Comparison of ENCODE assay signal across 21 cellular contexts in genomic region chr10:24834869-24835268, GRCh38.
A peak's percentile ranks its signal among the peaks of the same experiment; 100 is the strongest.
DNase-seq lines count a peak whose midpoint lies in the region; ATAC-seq and TF ChIP-seq lines count a peak whose summit lies in the region.
"Had no signal": no experiment of that assay in that cellular context is flagged by ENCODE, and none has a peak within 500 bp of the region (broad histone marks: within the 10 kb centered on the region; RNA-seq: fewer than 3 reads in every experiment).

No MANE protein-coding gene starts in this region.

- H3K36me3 Mint-ChIP-seq in endodermal cell (ENCODE audit: low read depth) (no peaks in the 10 kb centered on the region), osteocyte (ENCODE audit: unreplicated experiment) (peaks cover 10% of the 10 kb centered on the region)
- H3K36me3 Mint-ChIP-seq: CD4-positive, CD25-positive, alpha-beta regulatory T cell; IgD-negative memory B cell had no signal

- H3K36me3 ChIP-seq in HEK293 (ENCODE audit: control insufficient read depth in 2 of 2, insufficient read depth in 1 of 2, low read length in 2 of 2), result no peaks in the 10 kb centered on the region
- no peaks in the 10 kb centered on the region for H3K36me3 ChIP-seq in endodermal cell (ENCODE audit: control insufficient read depth, insufficient read depth, low read length)
- no peaks in the 10 kb centered on the region for H3K36me3 ChIP-seq in aorta (ENCODE audit: control insufficient read depth in 1 of 2, insufficient read depth in 2 of 2, low read length in 1 of 2)
- H3K36me3 ChIP-seq: BE2C, HAP-1 had no signal

- no peak for TF ChIP-seq CTCF in HEK293 (tag by site-specific recombination; IDR thresholded peaks at IDR 0.05)
- peak; percentile 34 for TF ChIP-seq CTCF in endodermal cell (conservative IDR thresholded peaks at IDR 0.05)
- no peak for TF ChIP-seq CTCF in osteocyte (IDR thresholded peaks at IDR 0.05)

- POLR2A ChIA-PET in HEK293 (lab: Yijun Ruan, JAX), result no interaction called here

- intact Hi-C loops in aorta (cut with DNase I), result no loop called here

- H3K27me3 Mint-ChIP-seq in endodermal cell (ENCODE audit: insufficient read depth), result no peaks in the 10 kb centered on the region
- H3K27me3 Mint-ChIP-seq in osteocyte (ENCODE audit: unreplicated experiment), result no peaks in the 10 kb centered on the region
- H3K27me3 Mint-ChIP-seq: CD8-positive, alpha-beta memory T cell had no signal

- no peak overlapping the region for H3K9ac ChIP-seq in endodermal cell (ENCODE audit: extremely low read depth, low read length, poor library complexity, severe bottlenecking)

- DNase-seq in ELF-1 (ENCODE audit: low read depth, low spot score) (peak; percentile 46), endodermal cell (peak; percentile 70), osteocyte (ENCODE audit: extremely low spot score, unreplicated experiment) (peak; percentile 64), GM03348 (ENCODE audit: low spot score) (no peak), NCI-H345 (lab: John Stamatoyannopoulos, UW) (no peak), aorta (no peak)
- DNase-seq: ACHN; BE2C; C1 segment of cervical spinal cord; CD4-positive, CD25-positive, alpha-beta regulatory T cell; CD8-positive, alpha-beta memory T cell; COR-L47; DMS 273 treated with DMSO at 0.1 percent for 48 hours; DMS53; GDM1; KBM-7 had no signal

- WGBS in endodermal cell (ENCODE audit: insufficient coverage in 1 of 2, insufficient read length in 1 of 2), 2 experiments, result 51% methylated on average over 2 of the region's 2 CpGs; no CpG with 5 or more reads in 1 of the 2 experiments
- WGBS in aorta, 2 donors, result 68 to 98% methylated on average over 2 of the region's 2 CpGs

- H3K9me3 ChIP-seq in HEK293 (ENCODE audit: control insufficient read depth, insufficient read depth, low read depth, low read length) (no peaks in the 10 kb centered on the region; the same call in 1 of the 2 replicates), endodermal cell (ENCODE audit: control insufficient read depth, low read length) (no peaks in the 10 kb centered on the region), aorta (ENCODE audit: control insufficient read depth, low read length) (no peaks in the 10 kb centered on the region)
- H3K9me3 ChIP-seq: BE2C, HAP-1 had no signal

- H3K27ac Mint-ChIP-seq in endodermal cell (no peak overlapping the region), osteocyte (ENCODE audit: unreplicated experiment) (no peak overlapping the region)
- H3K27ac Mint-ChIP-seq: CD4-positive, CD25-positive, alpha-beta regulatory T cell; CD8-positive, alpha-beta memory T cell; IgD-negative memory B cell had no signal

- H3K27ac ChIP-seq in HEK293 (ENCODE audit: extremely low read depth, low read depth, low read length), result no peak overlapping the region
- H3K27ac ChIP-seq in endodermal cell (ENCODE audit: low read depth, low read length), result no peak overlapping the region
- H3K27ac ChIP-seq in aorta (ENCODE audit: low read depth in 1 of 2, low read length in 2 of 2), result no peak overlapping the region

- no peaks in the 10 kb centered on the region for H3K4me1 ChIP-seq in HEK293 (ENCODE audit: control insufficient read depth, insufficient read depth, low read length)
- no peaks in the 10 kb centered on the region for H3K4me1 ChIP-seq in endodermal cell (ENCODE audit: control insufficient read depth, insufficient read depth, low read length)
- H3K4me1 ChIP-seq in aorta (ENCODE audit: control insufficient read depth in 1 of 2, insufficient read depth in 2 of 2, low read length in 2 of 2), result no peaks in the 10 kb centered on the region
- H3K4me1 ChIP-seq: BE2C, HAP-1 had no signal

- no peak for ATAC-seq in aorta (ENCODE audit: low FRiP score)
- ATAC-seq: GM12878, HepG2 had no signal

- H3K9me3 Mint-ChIP-seq in endodermal cell (peaks cover 1% of the 10 kb centered on the region), osteocyte (ENCODE audit: unreplicated experiment) (peaks cover 21% of the 10 kb centered on the region)

- CTCF ChIA-PET in HEK293 (lab: Yijun Ruan, JAX), result no interaction called here

- no peaks in the 10 kb centered on the region for H3K27me3 ChIP-seq in endodermal cell (ENCODE audit: control insufficient read depth, insufficient read depth, low read length, poor library complexity, severe bottlenecking)
- no peaks in the 10 kb centered on the region for H3K27me3 ChIP-seq in aorta (ENCODE audit: control insufficient read depth in 1 of 2, insufficient read depth in 2 of 2, low read length in 1 of 2)
- H3K27me3 ChIP-seq: BE2C had no signal

- no peak overlapping the region for H3K4me3 Mint-ChIP-seq in endodermal cell
- H3K4me3 Mint-ChIP-seq in osteocyte (ENCODE audit: unreplicated experiment), result no peak overlapping the region
- H3K4me3 Mint-ChIP-seq: CD4-positive, CD25-positive, alpha-beta regulatory T cell; CD8-positive, alpha-beta memory T cell; IgD-negative memory B cell had no signal

- H3K4me3 ChIP-seq in HEK293 (ENCODE audit: low read depth, low read length), result no peak overlapping the region
- no peak overlapping the region for H3K4me3 ChIP-seq in endodermal cell (ENCODE audit: low read length)
- no peak overlapping the region for H3K4me3 ChIP-seq in aorta (ENCODE audit: low read length in 2 of 2)
- H3K4me3 ChIP-seq: GM12878, HAP-1 had no signal

- H3K4me1 Mint-ChIP-seq in endodermal cell (no peaks in the 10 kb centered on the region), osteocyte (ENCODE audit: unreplicated experiment) (no peaks in the 10 kb centered on the region)
- H3K4me1 Mint-ChIP-seq: CD4-positive, CD25-positive, alpha-beta regulatory T cell; CD8-positive, alpha-beta memory T cell had no signal

TF ChIP-seq in HEK293, 187 proteins besides CTCF, POLR2A, EP300 and RAD21:
- TF ChIP-seq ZNF560 (tag by site-specific recombination; IDR thresholded peaks at IDR 0.05; ENCODE audit: borderline replicate concordance), result no peak
- TF ChIP-seq ZNF214 (tag by site-specific recombination; IDR thresholded peaks at IDR 0.05; ENCODE audit: borderline replicate concordance), result no peak
- no peak for TF ChIP-seq ZNF610 (tag by site-specific recombination; IDR thresholded peaks at IDR 0.05; ENCODE audit: borderline replicate concordance)
- TF ChIP-seq BCL6B (tag by site-specific recombination; IDR thresholded peaks at IDR 0.05), result no peak
- TF ChIP-seq ZIC2 (tag by site-specific recombination; IDR thresholded peaks at IDR 0.05), result peak; percentile 31; the same call in 1 of the 2 replicates
- TF ChIP-seq ZNF266 (tag by site-specific recombination; IDR thresholded peaks at IDR 0.05; ENCODE audit: low read depth), result no peak
- no peak for TF ChIP-seq ZNF449 (tag by site-specific recombination; IDR thresholded peaks at IDR 0.05)
- TF ChIP-seq ZNF473 (tag by site-specific recombination; IDR thresholded peaks at IDR 0.05), result no peak

Comparison
In these comparisons a context has a peak if more than half of its experiments do, and no peak if none do; other contexts are left out.
1. DNase-seq: peak in ELF-1 (single experiment), endodermal cell (single experiment) and osteocyte (single experiment); none in GM03348 (single experiment), NCI-H345 (single experiment) and aorta (0 of 2).